ENCODE assay signal across 22 cellular contexts in the genomic region with DNA sequence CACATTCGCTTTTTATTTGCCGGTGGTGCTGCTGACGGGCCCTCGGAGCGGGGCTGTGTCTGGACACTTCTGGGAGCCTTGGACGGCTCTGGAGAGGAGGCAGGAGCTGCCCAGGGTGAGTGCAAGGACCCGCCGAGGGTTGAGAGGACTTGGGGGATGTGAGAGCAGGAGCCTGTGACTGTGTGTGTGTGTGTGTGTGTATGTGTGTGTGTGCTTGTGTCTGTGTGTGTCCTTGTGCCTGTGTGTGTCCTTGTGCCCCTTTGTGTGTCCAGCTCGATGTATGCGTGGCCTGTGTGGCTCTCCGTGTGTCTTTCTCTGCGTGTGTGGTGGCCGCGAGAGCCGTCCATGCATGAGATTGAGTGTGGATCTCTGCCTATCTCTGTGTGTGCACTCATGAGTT.
"Had no signal": no experiment of that assay in that cellular context is flagged by ENCODE, and none has a peak within 500 bp of the region (broad histone marks: within the 10 kb centered on the region; RNA-seq: fewer than 3 reads in every experiment).

No MANE protein-coding gene starts in this region.

- H3K27ac ChIP-seq: foreskin keratinocyte, left lung, neural progenitor cell, right lobe of liver, stomach, vagina had no signal

- H3K27ac Mint-ChIP-seq: activated CD4-positive, alpha-beta T cell treated with anti-CD3 and anti-CD28 coated beads, Interleukin-2, amount 10 ng/mL, durations not matched to agents 7 days and 5 days; activated naive CD4-positive, alpha-beta T cell treated with anti-CD3 and anti-CD28 coated beads, Interleukin-2, amount 50 U/mL, for 24 hours; activated T-cell treated with anti-CD3 and anti-CD28 coated beads, Interleukin-2, amount 50 U/mL, for 72 hours; T-cell had no signal

- H3K36me3 Mint-ChIP-seq: activated naive CD4-positive, alpha-beta T cell treated with anti-CD3 and anti-CD28 coated beads, Interleukin-2, amount 50 U/mL, for 24 hours; neural progenitor cell; T-cell had no signal

- H3K4me3 Mint-ChIP-seq: activated CD4-positive, alpha-beta T cell treated with anti-CD3 and anti-CD28 coated beads, Interleukin-2, amount 10 ng/mL, durations not matched to agents 7 days and 5 days; activated naive CD4-positive, alpha-beta T cell treated with anti-CD3 and anti-CD28 coated beads, Interleukin-2, amount 50 U/mL, for 24 hours; activated T-cell treated with anti-CD3 and anti-CD28 coated beads, Interleukin-2, amount 50 U/mL, for 72 hours; neural progenitor cell; T-cell had no signal

- H2AFZ ChIP-seq: neural progenitor cell had no signal

- H3K27me3 Mint-ChIP-seq: activated naive CD4-positive, alpha-beta T cell treated with anti-CD3 and anti-CD28 coated beads, Interleukin-2, amount 50 U/mL, for 24 hours had no signal

- DNase-seq: activated CD4-positive, alpha-beta T cell treated with anti-CD3 and anti-CD28 coated beads, Interleukin-2, amount 10 ng/mL, durations not matched to agents 7 days and 5 days; activated CD8-positive, alpha-beta memory T cell treated with anti-CD3 and anti-CD28 coated beads for 24 hours; activated effector memory CD4-positive, alpha-beta T cell treated with anti-CD3 and anti-CD28 coated beads, Interleukin-2, amount 50 U/mL, for 16 hours; activated T-cell treated with anti-CD3 and anti-CD28 coated beads, Interleukin-2, amount 50 U/mL, for 72 hours; foreskin keratinocyte; glutamatergic neuron; hippocampal formation; islet precursor cell; left lung; mammary epithelial cell; naive B cell; right lobe of liver; small intestine; stimulated activated CD4-positive, alpha-beta T cell treated with anti-CD3 and anti-CD28 coated beads, Interleukin-4, amount 100 ng/mL, for 1 hour; stomach; T-cell; T-helper 9 cell; trophoblast cell had no signal

- H3K9me3 Mint-ChIP-seq: activated CD4-positive, alpha-beta T cell treated with anti-CD3 and anti-CD28 coated beads, Interleukin-2, amount 10 ng/mL, durations not matched to agents 7 days and 5 days; activated naive CD4-positive, alpha-beta T cell treated with anti-CD3 and anti-CD28 coated beads, Interleukin-2, amount 50 U/mL, for 24 hours; activated T-cell treated with anti-CD3 and anti-CD28 coated beads, Interleukin-2, amount 50 U/mL, for 72 hours; neural progenitor cell; T-cell had no signal

- ATAC-seq: activated CD4-positive, CD25-positive, alpha-beta regulatory T cell treated with anti-CD3 and anti-CD28 coated beads, Interleukin-2, amount 50 U/mL, for 24 hours; activated T-cell treated with anti-CD3 and anti-CD28 coated beads, Interleukin-2, amount 50 U/mL, for 72 hours; foreskin keratinocyte; left lung; T-cell had no signal

- H3K4me3 ChIP-seq: left lung, neural progenitor cell, right lobe of liver, stomach, vagina had no signal

- H3K9ac ChIP-seq: neural progenitor cell had no signal

- H3K4me1 ChIP-seq: foreskin keratinocyte, left lung, neural progenitor cell, stomach had no signal

- FAIRE-seq: small intestine had no signal

- H3K9me3 ChIP-seq: left lung, right lobe of liver, stomach, vagina had no signal

- H3K4me2 ChIP-seq: neural progenitor cell had no signal

- H3K27me3 ChIP-seq: neural progenitor cell, right lobe of liver, vagina had no signal

- H3K36me3 ChIP-seq: left lung, neural progenitor cell, right lobe of liver, stomach, vagina had no signal
